17 cellular contexts compared by ENCODE assay signal in the genomic region with DNA sequence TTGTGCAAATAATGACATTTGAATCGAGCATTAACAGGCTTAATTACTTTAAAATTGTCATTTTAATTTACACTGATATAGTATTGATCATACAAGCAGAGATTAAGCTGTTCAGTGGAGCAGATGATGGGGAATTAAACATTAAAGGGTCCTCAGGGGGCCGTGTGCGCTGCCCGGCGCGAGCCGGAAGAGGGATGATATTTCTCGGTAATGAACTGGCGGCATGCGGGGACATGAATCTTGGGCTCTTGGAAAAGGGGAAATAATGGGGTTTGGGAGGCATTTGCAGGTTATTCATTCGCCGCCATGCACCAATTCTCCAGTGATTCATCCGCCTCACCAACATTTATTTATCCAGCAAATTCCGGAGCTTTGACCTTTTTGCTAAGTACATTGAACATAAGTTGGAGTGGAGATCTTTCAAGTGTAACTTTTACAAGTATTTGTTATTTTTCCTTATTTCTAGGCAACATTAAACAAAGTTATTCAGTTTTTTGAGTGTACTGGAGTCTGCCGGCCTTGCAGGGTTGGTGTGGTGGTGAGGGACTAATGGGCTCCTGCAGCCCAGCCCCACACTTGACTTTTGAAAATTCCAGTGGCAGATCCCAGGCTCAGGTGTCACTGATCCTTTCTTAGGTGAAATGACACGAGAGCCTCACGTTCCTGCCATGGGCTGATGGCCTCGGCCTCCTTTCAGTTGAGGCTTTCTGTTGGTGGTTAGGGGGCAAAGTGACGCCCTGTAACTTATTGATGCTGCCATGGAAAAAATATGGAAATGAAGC.
DNase-seq lines count a peak whose midpoint lies in the region; ATAC-seq, FAIRE-seq and TF ChIP-seq lines count a peak whose summit lies in the region.
"Had no signal": no experiment of that assay in that cellular context is flagged by ENCODE, and none has a peak within 500 bp of the region (broad histone marks: within the 10 kb centered on the region; RNA-seq: fewer than 3 reads in every experiment).

No MANE protein-coding gene starts in this region.

- peak overlapping the region; percentile 24; the same call in 1 of the 3 replicates for H2BK15ac ChIP-seq in IMR-90 (ENCODE audit: low read depth, low read length)

- in situ Hi-C loops in ACHN (cut with HindIII; ENCODE audit: low pct_ligation_motif_present, low pct_unique_long_range_greater_than_20kb, low sequenced_read_pairs), result no loop called here
- in situ Hi-C loops in IMR-90 (cut with MboI; ENCODE audit: low sequenced_read_pairs), result loop anchor here (25.0 kb wide), 2 partner anchors 469 to 594 kb away; no protein-coding TSS in a partner anchor

- intact Hi-C loops in IMR-90 (cut with micrococcal nuclease), result no loop called here
- intact Hi-C loops in lower lobe of right lung (cut with DNase I), result no loop called here

- H2BK5ac ChIP-seq in IMR-90 (ENCODE audit: low read depth, low read length, poor library complexity, severe bottlenecking), result peak overlapping the region; percentile 80

- H3K56ac ChIP-seq in IMR-90 (ENCODE audit: extremely low read depth, insufficient read depth, low read length), result peak overlapping the region; percentile 24; the same call in 1 of the 2 replicates

- H3K79me1 ChIP-seq in IMR-90 (ENCODE audit: low read depth in 1 of 2, low read length in 2 of 2), result peaks cover 24 to 44% of the 10 kb centered on the region in 2 experiments

- DNase-seq in ACHN (peak; percentile 90), IMR-90 (peak; percentile 86), bronchial epithelial cell (ENCODE audit: low read depth) (peak; percentile 83), lower lobe of right lung (peak; percentile 51), MV-4-11 (lab: John Stamatoyannopoulos, UW) (no peak), HUDEP-2 (lab: John Stamatoyannopoulos, UW; ENCODE audit: unreplicated experiment in 76 of 76) (no peak), cerebellar cortex (ENCODE audit: low spot score) (no peak)
- DNase-seq: activated CD4-positive, CD25-positive, alpha-beta regulatory T cell; activated naive CD8-positive, alpha-beta T cell treated with anti-CD3 and anti-CD28 coated beads, Interleukin-2, amount 50 U/mL, for 24 hours; AML-193; H9; NCI-H187; NK-92 treated with Interleukin-12 subunit alpha and Interleukin-12 subunit beta, amount 100 ng/mL, for 24 hours; stimulated activated CD4-positive, alpha-beta T cell treated with anti-CD3 and anti-CD28 coated beads, Interleukin-2, amount 100 ng/mL, for 48 hours; stimulated activated naive CD4-positive, alpha-beta T cell had no signal

- H2AK5ac ChIP-seq in IMR-90 (ENCODE audit: low read depth, low read length), result peak overlapping the region; percentile 81

- H3K27me3 ChIP-seq in IMR-90 (ENCODE audit: control insufficient read depth, insufficient read depth, low read length), result no peaks in the 10 kb centered on the region
- H3K27me3 ChIP-seq in bronchial epithelial cell (ENCODE audit: control insufficient read depth, insufficient read depth, low read length), result no peaks in the 10 kb centered on the region
- H3K27me3 ChIP-seq in lower lobe of right lung (ENCODE audit: low read depth), result no peaks in the 10 kb centered on the region

- H3K18ac ChIP-seq in IMR-90 (ENCODE audit: low read depth, low read length), result peak overlapping the region; percentile 55

- H4K8ac ChIP-seq in IMR-90 (ENCODE audit: low read depth in 2 of 2, low read length in 2 of 2), result peak overlapping the region; percentile 50 to 86

- peak; percentile 58 for ATAC-seq in IMR-90 (ENCODE audit: low read depth)
- peak; percentile 84 to 90 for ATAC-seq in lower lobe of right lung
- ATAC-seq in HG03469 (IDR thresholded peaks at IDR 0.05; ENCODE audit: unreplicated experiment), result no peak
- ATAC-seq: activated naive CD8-positive, alpha-beta T cell treated with anti-CD3 and anti-CD28 coated beads, Interleukin-2, amount 50 U/mL, for 24 hours had no signal

- peak overlapping the region; percentile 86 for H2BK20ac ChIP-seq in IMR-90 (ENCODE audit: low read depth, low read length)

- H3K4me1 ChIP-seq in IMR-90 (ENCODE audit: control insufficient read depth, insufficient read depth, low read length) (peaks cover 19% of the 10 kb centered on the region), lower lobe of right lung (peaks cover 11% of the 10 kb centered on the region)

- H3K36me3 ChIP-seq in IMR-90 (ENCODE audit: control insufficient read depth, insufficient read depth, low read length) (no peaks in the 10 kb centered on the region), bronchial epithelial cell (ENCODE audit: control insufficient read depth, insufficient read depth, low read length) (no peaks in the 10 kb centered on the region), lower lobe of right lung (no peaks in the 10 kb centered on the region)
- H3K36me3 ChIP-seq: prostate gland had no signal

- H3K4ac ChIP-seq in IMR-90 (ENCODE audit: low read depth, low read length), result peak overlapping the region; percentile 91

- dilution Hi-C loops in IMR-90 (cut with HindIII; ENCODE audit: low sequenced_read_pairs, unreplicated experiment), result no loop called here

- peak overlapping the region; percentile 49; the same call in 1 of the 2 replicates for H4K5ac ChIP-seq in IMR-90 (ENCODE audit: low read depth, low read length)

- no peak for TF ChIP-seq CTCF in IMR-90 (conservative IDR thresholded peaks at IDR 0.05; ENCODE audit: low read depth, low read length)
- no peak for TF ChIP-seq CTCF in bronchial epithelial cell (IDR thresholded peaks at IDR 0.05; ENCODE audit: insufficient read depth, low read length, severe bottlenecking)
- no peak for TF ChIP-seq CTCF in lower lobe of right lung (IDR thresholded peaks at IDR 0.05)

- no peak overlapping the region for H2AFZ ChIP-seq in IMR-90 (replicated peaks; ENCODE audit: low read length, poor library complexity)

- CTCF ChIA-PET in IMR-90 (lab: Yijun Ruan, JAX), result interaction anchor here (1.4 kb wide), 1 partner anchor 13 kb away, joined by 4 read pairs; no protein-coding TSS in a partner anchor

- H3K14ac ChIP-seq in IMR-90 (replicated peaks; ENCODE audit: low read depth, low read length), result peak overlapping the region; percentile 83; the same call in 1 of the 2 replicates

- POLR2A ChIA-PET in IMR-90 (lab: Charles Lee; ENCODE audit: unreplicated experiment), result interaction anchor here (0.6 kb wide), 1 partner anchor 199 kb away, joined by 4 read pairs; no protein-coding TSS in a partner anchor

- TF ChIP-seq POLR2A in IMR-90 (IDR thresholded peaks at IDR 0.05; ENCODE audit: low read depth, low read length), result no peak

- TF ChIP-seq RAD21 in IMR-90 (IDR thresholded peaks at IDR 0.05; ENCODE audit: low read length), result no peak

- H3K9ac ChIP-seq in IMR-90 (ENCODE audit: low read depth, low read length), result no peak overlapping the region

- H3K27ac ChIP-seq in IMR-90 (ENCODE audit: insufficient read depth, low read length), result peak overlapping the region; percentile 54
- peak overlapping the region; percentile 46 for H3K27ac ChIP-seq in lower lobe of right lung

- H3K9me3 ChIP-seq in IMR-90 (ENCODE audit: control insufficient read depth, insufficient read depth, low read length) (no peaks in the 10 kb centered on the region), lower lobe of right lung (no peaks in the 10 kb centered on the region)
- H3K9me3 ChIP-seq: prostate gland had no signal

- peak overlapping the region; percentile 13 for H2AK9ac ChIP-seq in IMR-90 (replicated peaks; ENCODE audit: low read depth, low read length, poor library complexity)

- H4K20me1 ChIP-seq in IMR-90 (ENCODE audit: insufficient read depth, low read length), result no peaks in the 10 kb centered on the region

- no peak for FAIRE-seq in bronchial epithelial cell (lab: Jason Lieb, UNC)

- H2BK120ac ChIP-seq in IMR-90 (ENCODE audit: low read depth, low read length), result peak overlapping the region; percentile 84

- H3K23ac ChIP-seq in IMR-90 (ENCODE audit: low read depth, low read length), result peak overlapping the region; percentile 46

- H3K9me1 ChIP-seq in IMR-90 (ENCODE audit: insufficient read depth, low read length), result peaks cover 15% of the 10 kb centered on the region; the same call in 1 of the 2 replicates

- no TSS peak for BruUV-seq in IMR-90 (replicated peaks; lab: Mats Ljungman, UMichigan)

- H3K4me3 ChIP-seq in IMR-90 (ENCODE audit: insufficient read depth, low read depth, low read length) (no peak overlapping the region), bronchial epithelial cell (ENCODE audit: low read depth, low read length) (peak overlapping the region; percentile 8), lower lobe of right lung (no peak overlapping the region)
- H3K4me3 ChIP-seq: prostate gland had no signal

- no CpG with 5 or more reads among the region's 19 CpGs for WGBS in IMR-90 (ENCODE audit: extremely low coverage in 2 of 2, insufficient read length in 1 of 2), 2 experiments

- peak overlapping the region; percentile 90 for H4K91ac ChIP-seq in IMR-90 (ENCODE audit: insufficient read depth, low read depth, low read length)

- H3K4me2 ChIP-seq in IMR-90 (ENCODE audit: low read depth, low read length), result peak overlapping the region; percentile 59

TF ChIP-seq in IMR-90, 13 proteins besides CTCF, POLR2A, EP300 and RAD21:
- TF ChIP-seq FOS (IDR thresholded peaks at IDR 0.05; ENCODE audit: low read depth, low read length) (peak; percentile 66), MAFK (IDR thresholded peaks at IDR 0.05; ENCODE audit: low read depth, low read length) (no peak)

Comparison
In these comparisons a context has a peak if more than half of its experiments do, and no peak if none do; other contexts are left out.
1. DNase-seq: peak in ACHN (single experiment), IMR-90 (single experiment), bronchial epithelial cell (single experiment) and lower lobe of right lung (single experiment); none in MV-4-11 (single experiment), HUDEP-2 (0 of 76) and cerebellar cortex (single experiment).